ENCODE assay signal across 28 cellular contexts in the genomic region with DNA sequence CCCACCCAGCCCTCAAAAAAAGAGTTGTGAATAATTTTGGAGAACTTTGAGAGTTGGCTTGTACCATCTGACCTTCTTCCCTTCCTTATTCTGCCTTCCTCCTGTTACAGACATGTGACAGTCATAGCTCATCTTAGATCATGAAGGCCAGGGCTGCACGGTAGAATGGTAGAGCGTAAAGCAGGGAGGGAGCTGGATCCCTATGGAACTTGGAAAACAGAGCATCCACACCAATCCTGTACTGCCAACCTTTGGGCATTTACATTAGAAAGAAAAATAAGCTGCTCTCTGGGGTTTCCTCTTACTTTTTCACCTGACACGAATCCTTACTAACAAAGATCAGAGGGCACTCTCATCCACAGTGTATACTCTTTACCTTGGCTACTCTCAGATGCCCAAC.
"Had no signal": no experiment of that assay in that cellular context is flagged by ENCODE, and none has a peak within 500 bp of the region (broad histone marks: within the 10 kb centered on the region; RNA-seq: fewer than 3 reads in every experiment).

No MANE protein-coding gene starts in this region.

- H3K4me3 Mint-ChIP-seq: activated B cell treated with CpG ODN at 0.5 μM for 24 hours; activated CD8-positive, alpha-beta T cell treated with anti-CD3 and anti-CD28 coated beads for 36 hours; activated naive CD8-positive, alpha-beta T cell; activated T-cell treated with anti-CD3 and anti-CD28 coated beads, Interleukin-2, amount 50 U/mL, for 4 hours; activated T-helper 17 cell treated with anti-CD3 and anti-CD28 coated beads, Interleukin-2, amount 50 U/mL, for 72 hours; central memory CD8-positive, alpha-beta T cell; effector memory CD8-positive, alpha-beta T cell had no signal

- H3K9me3 Mint-ChIP-seq: central memory CD8-positive, alpha-beta T cell; effector memory CD8-positive, alpha-beta T cell had no signal

- DNase-seq: activated B cell treated with CpG ODN at 0.5 μM for 24 hours; activated CD4-positive, alpha-beta T cell treated with anti-CD3 and anti-CD28 coated beads for 48 hours; activated CD4-positive, alpha-beta T cell treated with anti-CD3 and anti-CD28 coated beads, Interleukin-2, amount 50 U/mL, for 1 hour; activated CD4-positive, alpha-beta T cell treated with anti-CD3 and anti-CD28 coated beads, Interleukin-2, amount 50 U/mL, for 48 hours; activated CD8-positive, alpha-beta memory T cell treated with anti-CD3 and anti-CD28 coated beads for 24 hours; activated CD8-positive, alpha-beta T cell treated with anti-CD3 and anti-CD28 coated beads for 36 hours; activated effector memory CD4-positive, alpha-beta T cell treated with Interleukin-2 at 50 U/mL for 16 hours; activated gamma-delta T cell treated with Interleukin-2 at 50 U/mL for 16 hours; activated naive CD4-positive, alpha-beta T cell treated with anti-CD3 and anti-CD28 coated beads, Interleukin-2, amount 50 U/mL, for 16 hours; activated naive CD4-positive, alpha-beta T cell treated with Interleukin-2 at 50 U/mL for 16 hours; activated T-cell treated with anti-CD3 and anti-CD28 coated beads, Interleukin-2, amount 50 U/mL, for 4 hours; amniotic stem cell; anterior cingulate cortex; brain microvascular endothelial cell; cortex of kidney; dermis blood vessel endothelial cell; effector CD4-positive, alpha-beta T cell; effector memory CD8-positive, alpha-beta T cell; erythroblast; foreskin melanocyte; heart right ventricle; T-helper 2 cell had no signal

- H3K27me3 Mint-ChIP-seq: activated B cell treated with CpG ODN at 0.5 μM for 24 hours; activated CD8-positive, alpha-beta T cell treated with anti-CD3 and anti-CD28 coated beads for 36 hours; activated naive CD8-positive, alpha-beta T cell; activated T-helper 17 cell treated with anti-CD3 and anti-CD28 coated beads, Interleukin-2, amount 50 U/mL, for 72 hours; central memory CD8-positive, alpha-beta T cell; effector memory CD8-positive, alpha-beta T cell had no signal

- H3K9me3 ChIP-seq: esophagus muscularis mucosa, gastroesophageal sphincter had no signal

- ATAC-seq: activated CD4-positive, CD25-positive, alpha-beta regulatory T cell treated with anti-CD3 and anti-CD28 coated beads, Interleukin-2, amount 50 U/mL, for 24 hours; activated CD8-positive, alpha-beta T cell treated with anti-CD3 and anti-CD28 coated beads for 36 hours; activated T-cell treated with anti-CD3 and anti-CD28 coated beads, Interleukin-2, amount 50 U/mL, for 4 hours; activated T-helper 17 cell treated with anti-CD3 and anti-CD28 coated beads, Interleukin-2, amount 50 U/mL, for 72 hours; effector memory CD8-positive, alpha-beta T cell; gastroesophageal sphincter; heart right ventricle had no signal

- H3K36me3 ChIP-seq: brain microvascular endothelial cell, esophagus muscularis mucosa, gastroesophageal sphincter, heart right ventricle had no signal

- H3K4me1 Mint-ChIP-seq: activated T-helper 17 cell treated with anti-CD3 and anti-CD28 coated beads, Interleukin-2, amount 50 U/mL, for 72 hours had no signal

- H3K4me3 ChIP-seq: esophagus muscularis mucosa, gastroesophageal sphincter, heart right ventricle had no signal

- H3K27ac ChIP-seq: brain microvascular endothelial cell, esophagus muscularis mucosa, gastroesophageal sphincter, heart right ventricle had no signal

- H3K27me3 ChIP-seq: brain microvascular endothelial cell, esophagus muscularis mucosa, gastroesophageal sphincter, heart right ventricle had no signal

- H3K27ac Mint-ChIP-seq: activated B cell treated with CpG ODN at 0.5 μM for 24 hours; activated CD8-positive, alpha-beta T cell treated with anti-CD3 and anti-CD28 coated beads for 36 hours; activated naive CD8-positive, alpha-beta T cell; activated T-helper 17 cell treated with anti-CD3 and anti-CD28 coated beads, Interleukin-2, amount 50 U/mL, for 72 hours had no signal

- H3K4me1 ChIP-seq: esophagus muscularis mucosa, gastroesophageal sphincter, heart right ventricle had no signal
